ENCODE assay signal across 20 cellular contexts in the genomic region with DNA sequence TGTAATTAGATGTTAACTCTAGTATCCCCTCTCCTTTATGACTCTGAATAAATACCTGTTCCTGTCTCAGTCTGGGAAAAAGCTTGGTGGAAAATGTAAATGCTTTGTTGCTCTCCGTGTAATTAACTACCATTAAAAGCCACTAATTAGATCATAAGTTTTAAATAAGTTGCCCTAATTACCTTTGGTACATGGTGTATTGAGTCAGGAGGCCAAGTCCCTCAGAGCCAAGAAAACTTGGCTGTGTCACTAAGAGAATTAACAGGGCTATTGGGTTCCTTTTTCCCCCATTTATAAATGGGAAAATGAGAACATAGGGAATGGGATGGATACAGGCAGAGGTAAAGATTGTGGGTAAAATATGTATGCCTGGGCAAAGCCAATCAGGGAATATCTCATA.
A peak's percentile ranks its signal among the peaks of the same experiment; 100 is the strongest.
DNase-seq lines count a peak whose midpoint lies in the region; ATAC-seq, FAIRE-seq and TF ChIP-seq lines count a peak whose summit lies in the region.
"Had no signal": no experiment of that assay in that cellular context is flagged by ENCODE, and none has a peak within 500 bp of the region (broad histone marks: within the 10 kb centered on the region; RNA-seq: fewer than 3 reads in every experiment).

No MANE protein-coding gene starts in this region.

- H3K27ac ChIP-seq in substantia nigra (ENCODE audit: low read depth, low read length, poor library complexity, severe bottlenecking), result no peak overlapping the region
- H3K27ac ChIP-seq: C4-2B, HL-60 had no signal

- FAIRE-seq in H54 (lab: Jason Lieb, UNC), result peak; percentile 61
- FAIRE-seq: A549, D721Med, H1 had no signal

- ATAC-seq in activated T-cell treated with anti-CD3 and anti-CD28 coated beads, Interleukin-2, amount 50 U/mL, for 72 hours (replicated peaks in 1 of 2), result no peak
- no peak for ATAC-seq in HG03139 (IDR thresholded peaks at IDR 0.05; ENCODE audit: unreplicated experiment)
- ATAC-seq: A549 had no signal

- DNase-seq in H54 (ENCODE audit: insufficient read length, low spot score), result no peak
- DNase-seq in NCI-H1417 (lab: John Stamatoyannopoulos, UW), result peak in 2 of 3 experiments; percentile 24 to 85
- DNase-seq in NCI-H69 (lab: John Stamatoyannopoulos, UW), result peak; percentile 98
- DNase-seq in cerebellar cortex (ENCODE audit: low spot score), result peak; percentile 60
- no peak for DNase-seq in activated T-cell treated with anti-CD3 and anti-CD28 coated beads, Interleukin-2, amount 50 U/mL, for 72 hours
- no peak for DNase-seq in substantia nigra (lab: John Stamatoyannopoulos, UW)
- DNase-seq: BE2C; CD4-positive, alpha-beta memory T cell; DMS153; DMS79 treated with DMSO at 0.1 percent for 48 hours; EL; GDM1; HCEC 1CT; HFFc6 had no signal

- no peak overlapping the region for H3K4me3 Mint-ChIP-seq in activated T-cell treated with anti-CD3 and anti-CD28 coated beads, Interleukin-2, amount 50 U/mL, for 72 hours
- H3K4me3 Mint-ChIP-seq: CD4-positive, alpha-beta memory T cell; HFFc6 had no signal

- no peak for TF ChIP-seq POLR2A in H54 (IDR thresholded peaks at IDR 0.05; ENCODE audit: low read depth, low read length)

- H3K9me3 Mint-ChIP-seq in activated T-cell treated with anti-CD3 and anti-CD28 coated beads, Interleukin-2, amount 50 U/mL, for 72 hours, result peaks cover 4 to 7% of the 10 kb centered on the region in 2 donors

- H3K36me3 Mint-ChIP-seq in activated T-cell treated with anti-CD3 and anti-CD28 coated beads, Interleukin-2, amount 50 U/mL, for 72 hours (ENCODE audit: insufficient read depth in 2 of 2), result no peaks in the 10 kb centered on the region
- H3K36me3 Mint-ChIP-seq: CD4-positive, alpha-beta memory T cell had no signal

- no peaks in the 10 kb centered on the region for H3K4me1 Mint-ChIP-seq in activated T-cell treated with anti-CD3 and anti-CD28 coated beads, Interleukin-2, amount 50 U/mL, for 72 hours (ENCODE audit: low read depth)
- H3K4me1 Mint-ChIP-seq: CD4-positive, alpha-beta memory T cell had no signal

- H3K27me3 Mint-ChIP-seq in activated T-cell treated with anti-CD3 and anti-CD28 coated beads, Interleukin-2, amount 50 U/mL, for 72 hours (ENCODE audit: low read depth), result no peaks in the 10 kb centered on the region
- H3K27me3 Mint-ChIP-seq: CD4-positive, alpha-beta memory T cell had no signal

- H3K27ac Mint-ChIP-seq in activated T-cell treated with anti-CD3 and anti-CD28 coated beads, Interleukin-2, amount 50 U/mL, for 72 hours, result no peak overlapping the region
- H3K27ac Mint-ChIP-seq: CD4-positive, alpha-beta memory T cell; HFFc6 had no signal

Comparison
In these comparisons a context has a peak if more than half of its experiments do, and no peak if none do; other contexts are left out.
1. DNase-seq: peak in NCI-H1417 (2 of 3), NCI-H69 (single experiment) and cerebellar cortex (single experiment); none in H54 (single experiment), activated T-cell treated with anti-CD3 and anti-CD28 coated beads, Interleukin-2, amount 50 U/mL, for 72 hours (0 of 2) and substantia nigra (0 of 49).